In the genomic region with DNA sequence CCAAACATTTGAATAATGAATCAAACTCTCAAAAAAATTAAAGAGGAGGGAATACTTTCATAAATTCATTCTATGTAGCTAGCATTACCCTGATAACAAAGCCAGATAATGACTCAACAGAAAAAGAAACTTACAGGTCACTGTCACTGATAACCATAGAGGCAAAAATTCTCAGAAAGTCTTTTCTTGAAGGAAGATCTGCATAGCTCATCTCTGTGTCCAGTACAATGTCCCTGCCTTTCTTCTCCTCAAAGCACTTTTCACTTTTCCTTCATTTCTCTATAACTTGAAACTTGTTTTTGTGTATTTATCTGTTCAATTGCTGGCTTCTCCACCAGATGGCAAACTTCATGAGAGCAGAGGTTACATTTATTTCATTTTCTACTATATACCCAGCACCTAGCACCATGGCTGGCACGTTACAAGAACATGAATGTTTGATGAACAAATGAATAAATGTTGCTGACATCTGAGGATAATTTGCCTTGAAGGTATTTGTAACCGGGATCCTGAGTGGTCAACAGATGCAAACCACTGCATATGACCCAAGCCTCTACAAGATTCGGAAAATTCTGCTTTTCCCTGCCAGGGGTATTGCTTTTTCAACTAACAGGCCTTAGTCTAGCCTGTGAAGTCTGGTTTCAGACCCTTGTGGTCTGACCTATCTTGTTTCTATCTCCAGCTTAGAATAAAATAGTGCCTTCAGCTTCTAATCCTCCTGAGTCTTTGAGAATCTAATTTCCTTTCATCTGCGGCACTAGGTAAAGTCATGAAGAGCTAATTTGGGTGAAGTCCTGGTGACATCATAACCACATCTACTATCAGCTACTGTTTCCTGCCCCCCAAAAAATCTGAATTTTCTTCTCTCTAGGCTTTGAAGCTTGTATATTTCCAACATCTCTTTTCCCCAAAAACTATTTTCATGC, we compare ENCODE assay signal across 8 cellular contexts. TPM values are rescaled to one million over a fixed set of nuclear protein-coding genes. Genes with fewer than 3 reads are reported as not detected.
DNase-seq lines count a peak whose midpoint lies in the region; ATAC-seq and TF ChIP-seq lines count a peak whose summit lies in the region.

No MANE protein-coding gene starts in this region.

- no peaks in the 10 kb centered on the region for H3K27me3 Mint-ChIP-seq in T-helper 1 cell treated with Interleukin-12 subunit alpha and Interleukin-12 subunit beta and Interleukin-4 antibody, amounts not matched to agents 30 μg/mL and 1 μg/mL, for 36 hours (ENCODE audit: low read depth)
- no peaks in the 10 kb centered on the region for H3K27me3 Mint-ChIP-seq in neural progenitor cell (ENCODE audit: insufficient read depth, low read depth)

- H4K20me1 ChIP-seq in neural progenitor cell (ENCODE audit: low read depth), result no peaks in the 10 kb centered on the region

- no peaks in the 10 kb centered on the region for H3K79me2 ChIP-seq in neural progenitor cell (ENCODE audit: low read depth)

- H3K36me3 ChIP-seq in neural progenitor cell, result no peaks in the 10 kb centered on the region

- H3K27ac Mint-ChIP-seq in T-helper 1 cell treated with Interleukin-12 subunit alpha and Interleukin-12 subunit beta and Interleukin-4 antibody, amounts not matched to agents 30 μg/mL and 1 μg/mL, for 36 hours, result peak overlapping the region; percentile 90
- no peak overlapping the region for H3K27ac Mint-ChIP-seq in neural progenitor cell

- H3K9me3 Mint-ChIP-seq in T-helper 1 cell treated with Interleukin-12 subunit alpha and Interleukin-12 subunit beta and Interleukin-4 antibody, amounts not matched to agents 30 μg/mL and 1 μg/mL, for 36 hours, result no peaks in the 10 kb centered on the region
- H3K9me3 Mint-ChIP-seq in neural progenitor cell, result no peaks in the 10 kb centered on the region

- no peaks in the 10 kb centered on the region for H3F3A ChIP-seq in neural progenitor cell (ENCODE audit: low read depth)

- H3K27me3 ChIP-seq in neural progenitor cell, result no peaks in the 10 kb centered on the region

- no peak overlapping the region for H3K27ac ChIP-seq in neural progenitor cell

- no peak overlapping the region for H3K9ac ChIP-seq in neural progenitor cell

- H3K4me1 ChIP-seq in neural progenitor cell, result no peaks in the 10 kb centered on the region

- H3K4me3 Mint-ChIP-seq in T-helper 1 cell treated with Interleukin-12 subunit alpha and Interleukin-12 subunit beta and Interleukin-4 antibody, amounts not matched to agents 30 μg/mL and 1 μg/mL, for 36 hours, result peak overlapping the region; percentile 67
- H3K4me3 Mint-ChIP-seq in neural progenitor cell, result no peak overlapping the region

- TF ChIP-seq CTCF in choroid plexus epithelial cell (conservative IDR thresholded peaks at IDR 0.05; ENCODE audit: low read depth, low read length), result peak; percentile 71
- peak; percentile 49 for TF ChIP-seq CTCF in neural progenitor cell (IDR thresholded peaks at IDR 0.05)

- no peaks in the 10 kb centered on the region for H3K9me3 ChIP-seq in neural progenitor cell (ENCODE audit: low read depth)

- peak; percentile 74 for ATAC-seq in GM18517 (IDR thresholded peaks at IDR 0.05; ENCODE audit: unreplicated experiment)
- ATAC-seq in HG03342 (IDR thresholded peaks at IDR 0.05; ENCODE audit: unreplicated experiment), result peak; percentile 58
- ATAC-seq in HG02970 (IDR thresholded peaks at IDR 0.05; ENCODE audit: low FRiP score, unreplicated experiment), result no peak

- DNase-seq in AML-193 (lab: John Stamatoyannopoulos, UW) (peak; percentile 69 to 73), choroid plexus epithelial cell (ENCODE audit: low read depth) (peak; percentile 66), neural progenitor cell (ENCODE audit: low spot score) (no peak), mesenteric fat pad (ENCODE audit: low spot score) (no peak)

- H3K4me3 ChIP-seq in choroid plexus epithelial cell (ENCODE audit: low read depth, low read length) (no peak overlapping the region), neural progenitor cell (no peak overlapping the region)

- peaks cover 51% of the 10 kb centered on the region for H3K4me1 Mint-ChIP-seq in T-helper 1 cell treated with Interleukin-12 subunit alpha and Interleukin-12 subunit beta and Interleukin-4 antibody, amounts not matched to agents 30 μg/mL and 1 μg/mL, for 36 hours (ENCODE audit: low read depth)
- no peaks in the 10 kb centered on the region for H3K4me1 Mint-ChIP-seq in neural progenitor cell

- peaks cover 6% of the 10 kb centered on the region for H3K36me3 Mint-ChIP-seq in T-helper 1 cell treated with Interleukin-12 subunit alpha and Interleukin-12 subunit beta and Interleukin-4 antibody, amounts not matched to agents 30 μg/mL and 1 μg/mL, for 36 hours (ENCODE audit: low read depth)
- no peaks in the 10 kb centered on the region for H3K36me3 Mint-ChIP-seq in neural progenitor cell

- H3K4me2 ChIP-seq in neural progenitor cell, result no peak overlapping the region

- no peak overlapping the region for H2AFZ ChIP-seq in neural progenitor cell (replicated peaks)

RNA-seq across cellular contexts. Expression of gene ANTXR2, which starts 52.5 kb away (rescaled TPM):
- 28.3 and 28.8 TPM in 2 replicates for total RNA-seq in neural progenitor cell (ENCODE audit: low replicate concordance)
- 197 TPM for total RNA-seq in mesenteric fat pad

Comparison
In these comparisons a context has a peak if more than half of its experiments do, and no peak if none do; other contexts are left out.
1. DNase-seq: peak in AML-193 (2 of 2) and choroid plexus epithelial cell (single experiment); none in neural progenitor cell (single experiment) and mesenteric fat pad (single experiment).